In genomic region chr16:50680907-50681885, GRCh38 we compare ENCODE assay signal across 1 cellular context.
TF ChIP-seq lines count a peak whose summit lies in the region.

SNX20 (minus strand) TSS chr16:50681312; CDS start chr16:50677526, 3,786 bp downstream.

TF ChIP-seq in GM12878, 131 proteins besides CTCF, POLR2A, EP300 and RAD21 (continued from another document and continues in another):
- peak; percentile 53 for TF ChIP-seq NKRF (conservative IDR thresholded peaks at IDR 0.05)
- no peak for TF ChIP-seq SKIL (IDR thresholded peaks at IDR 0.05; ENCODE audit: low read depth, poor library complexity, severe bottlenecking)
- TF ChIP-seq ZNF592 (IDR thresholded peaks at IDR 0.05) = no peak
- no peak for TF ChIP-seq NRF1 (conservative IDR thresholded peaks at IDR 0.05; ENCODE audit: low read depth, low read length)
- no peak for TF ChIP-seq EGR1 (IDR thresholded peaks at IDR 0.05; ENCODE audit: borderline replicate concordance in 1 of 2, low read depth in 2 of 2, low read length in 2 of 2)
- TF ChIP-seq ZNF24 (IDR thresholded peaks at IDR 0.05) = no peak
- no peak; the same call in 1 of the 2 replicates for TF ChIP-seq MXI1 (IDR thresholded peaks at IDR 0.05; ENCODE audit: low read depth, low read length)
- TF ChIP-seq SMARCA5 (IDR thresholded peaks at IDR 0.05) = peak; percentile 89
- no peak for TF ChIP-seq USF2 (IDR thresholded peaks at IDR 0.05; ENCODE audit: borderline replicate concordance, low read depth, low read length)
- peak; percentile 77 for TF ChIP-seq EED (IDR thresholded peaks at IDR 0.05; ENCODE audit: low read depth)
- TF ChIP-seq ZNF622 (IDR thresholded peaks at IDR 0.05) = no peak
- peak; percentile 84 for TF ChIP-seq POLR2AphosphoS5 (IDR thresholded peaks at IDR 0.05; ENCODE audit: low read length)
- TF ChIP-seq FOXK2 (IDR thresholded peaks at IDR 0.05) = no peak; the same call in 1 of the 2 replicates
- no peak for TF ChIP-seq NFIC (IDR thresholded peaks at IDR 0.05; ENCODE audit: low read depth, low read length)
- peak; percentile 62 for TF ChIP-seq LARP7 (IDR thresholded peaks at IDR 0.05)
- TF ChIP-seq BCL3 (IDR thresholded peaks at IDR 0.05; ENCODE audit: borderline replicate concordance, insufficient read depth, low read depth, low read length, poor library complexity, severe bottlenecking) = no peak
- no peak for TF ChIP-seq MEF2A (IDR thresholded peaks at IDR 0.05; ENCODE audit: insufficient read depth, low read depth, low read length)
- TF ChIP-seq IRF5 (IDR thresholded peaks at IDR 0.05; ENCODE audit: borderline replicate concordance) = no peak
- peak; percentile 45; the same call in 1 of the 2 replicates for TF ChIP-seq NR2C1 (IDR thresholded peaks at IDR 0.05)
- no peak for TF ChIP-seq BACH1 (IDR thresholded peaks at IDR 0.05; ENCODE audit: borderline replicate concordance)
- TF ChIP-seq USF1 (IDR thresholded peaks at IDR 0.05; ENCODE audit: borderline replicate concordance, extremely low read length, insufficient read depth, low read depth, low read length) = no peak
- no peak for TF ChIP-seq FOXM1 (IDR thresholded peaks at IDR 0.05; ENCODE audit: low read depth, low read length)
- no peak for TF ChIP-seq ZNF207 (IDR thresholded peaks at IDR 0.05; ENCODE audit: borderline replicate concordance)
- no peak for TF ChIP-seq HDAC6 (IDR thresholded peaks at IDR 0.05; ENCODE audit: unreplicated experiment)
- no peak for TF ChIP-seq SREBF1 (IDR thresholded peaks at IDR 0.05; ENCODE audit: low read length)
- no peak for TF ChIP-seq POLR2AphosphoS2 (IDR thresholded peaks at IDR 0.05; ENCODE audit: low read depth, low read length)
- TF ChIP-seq ATF2 (IDR thresholded peaks at IDR 0.05; ENCODE audit: low read length) = no peak
- no peak for TF ChIP-seq ZBED1 (IDR thresholded peaks at IDR 0.05; ENCODE audit: borderline replicate concordance)
- no peak for TF ChIP-seq E4F1 (IDR thresholded peaks at IDR 0.05; ENCODE audit: borderline replicate concordance, partially characterized antibody)
- TF ChIP-seq MTA3 (IDR thresholded peaks at IDR 0.05; ENCODE audit: borderline replicate concordance, low read length) = no peak
- peak; percentile 85 for TF ChIP-seq IKZF1 (conservative IDR thresholded peaks at IDR 0.05)
- TF ChIP-seq KDM1A (IDR thresholded peaks at IDR 0.05; ENCODE audit: borderline replicate concordance) = no peak
- TF ChIP-seq YY1 (IDR thresholded peaks at IDR 0.05; ENCODE audit: low read depth, low read length) = no peak
- no peak for TF ChIP-seq YBX1 (IDR thresholded peaks at IDR 0.05)
- TF ChIP-seq WRNIP1 (IDR thresholded peaks at IDR 0.05; ENCODE audit: borderline replicate concordance, low read depth, low read length) = no peak
- TF ChIP-seq STAT1 (conservative IDR thresholded peaks at IDR 0.05) = no peak
- no peak for TF ChIP-seq ZBTB40 (IDR thresholded peaks at IDR 0.05; ENCODE audit: borderline replicate concordance)
- TF ChIP-seq SUPT20H (IDR thresholded peaks at IDR 0.05; ENCODE audit: borderline replicate concordance, control insufficient read depth, low read depth, low read length) = no peak
- TF ChIP-seq ASH2L (IDR thresholded peaks at IDR 0.05; ENCODE audit: borderline replicate concordance, low read depth) = no peak
- peak; percentile 39; the same call in 1 of the 2 replicates for TF ChIP-seq TAF1 (IDR thresholded peaks at IDR 0.05; ENCODE audit: borderline replicate concordance, low read depth, low read length)
- TF ChIP-seq SIX5 (IDR thresholded peaks at IDR 0.05; ENCODE audit: low read depth, low read length, severe bottlenecking) = no peak
